9 cellular contexts compared by ENCODE assay signal in the genomic region with DNA sequence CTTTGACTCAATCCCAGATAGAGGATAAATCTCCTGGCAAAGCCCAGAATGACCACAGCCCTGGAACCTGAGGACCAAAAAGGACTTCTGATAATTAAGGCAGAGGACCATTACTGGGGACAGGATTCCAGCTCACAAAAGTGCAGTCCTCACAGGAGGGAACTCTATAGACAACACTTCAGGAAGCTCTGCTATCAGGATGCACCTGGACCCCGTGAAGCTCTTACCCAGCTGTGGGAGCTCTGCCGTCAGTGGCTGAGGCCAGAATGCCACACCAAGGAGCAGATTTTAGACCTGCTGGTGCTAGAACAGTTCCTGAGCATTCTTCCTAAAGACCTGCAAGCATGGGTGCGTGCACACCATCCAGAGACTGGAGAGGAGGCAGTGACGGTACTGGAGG. TPM values are rescaled to one million over a fixed set of nuclear protein-coding genes. Genes with fewer than 3 reads are reported as not detected.
DNase-seq lines count a peak whose midpoint lies in the region; ATAC-seq and TF ChIP-seq lines count a peak whose summit lies in the region.
"Had no signal": no experiment of that assay in that cellular context is flagged by ENCODE, and none has a peak within 500 bp of the region (broad histone marks: within the 10 kb centered on the region; RNA-seq: fewer than 3 reads in every experiment).

No MANE protein-coding gene starts in this region.

- no peaks in the 10 kb centered on the region for H3K9me2 ChIP-seq in DOHH2 (replicated peaks; ENCODE audit: control insufficient read depth, low read length)

- H3K27ac Mint-ChIP-seq in IgD-negative memory B cell (peak overlapping the region; percentile 93 to 98 (median 98)), brain (peak overlapping the region; percentile 85 to 99 (median 97)), neural progenitor cell (no peak overlapping the region)

- in situ Hi-C loops in brain microvascular endothelial cell (cut with HindIII; ENCODE audit: low pct_ligation_motif_present, low sequenced_read_pairs) = no loop called here

- H3K27ac ChIP-seq in DOHH2 (ENCODE audit: low read depth, low read length) (peak overlapping the region; percentile 16), neural progenitor cell (no peak overlapping the region), brain microvascular endothelial cell (no peak overlapping the region)

- H3K27me3 Mint-ChIP-seq in IgD-negative memory B cell (no peaks in the 10 kb centered on the region), brain (no peaks in the 10 kb centered on the region), neural progenitor cell (ENCODE audit: insufficient read depth, low read depth) (no peaks in the 10 kb centered on the region)

- H3K36me3 Mint-ChIP-seq in IgD-negative memory B cell (peaks cover 9% of the 10 kb centered on the region), brain (peaks cover 23% of the 10 kb centered on the region), neural progenitor cell (peaks cover 13% of the 10 kb centered on the region)

- TF ChIP-seq CTCF in DOHH2 (IDR thresholded peaks at IDR 0.05; ENCODE audit: low read depth, low read length, poor library complexity, severe bottlenecking) = no peak
- TF ChIP-seq CTCF in brain (conservative IDR thresholded peaks at IDR 0.05) = no peak
- TF ChIP-seq CTCF in neural progenitor cell (IDR thresholded peaks at IDR 0.05) = no peak
- no peak for TF ChIP-seq CTCF in brain microvascular endothelial cell (IDR thresholded peaks at IDR 0.05; ENCODE audit: low read depth, low read length, missing control alignments)

- peak overlapping the region; percentile 94 to 98 (median 96) for H3K4me3 Mint-ChIP-seq in IgD-negative memory B cell
- peak overlapping the region; percentile 90 to 99 (median 97) for H3K4me3 Mint-ChIP-seq in brain
- peak overlapping the region; percentile 97 for H3K4me3 Mint-ChIP-seq in neural progenitor cell

- H3K36me3 ChIP-seq in DOHH2 (ENCODE audit: control insufficient read depth, low read length) (peaks cover 74% of the 10 kb centered on the region), neural progenitor cell (peaks cover 17% of the 10 kb centered on the region), brain microvascular endothelial cell (replicated peaks) (peaks cover 18% of the 10 kb centered on the region)

- H3K4me1 ChIP-seq in DOHH2 (ENCODE audit: control insufficient read depth, low read length) (peaks cover 30% of the 10 kb centered on the region), neural progenitor cell (peaks cover 14% of the 10 kb centered on the region)

- H3K4me1 Mint-ChIP-seq in IgD-negative memory B cell = peaks cover 29 to 38% (median 35%) of the 10 kb centered on the region in 3 donors
- peaks cover 62% of the 10 kb centered on the region for H3K4me1 Mint-ChIP-seq in brain
- H3K4me1 Mint-ChIP-seq in neural progenitor cell = peaks cover 20% of the 10 kb centered on the region

- H3K79me2 ChIP-seq in DOHH2 (ENCODE audit: control insufficient read depth, low read length) (peaks cover 73% of the 10 kb centered on the region), neural progenitor cell (ENCODE audit: low read depth) (peaks cover 73% of the 10 kb centered on the region)

- H3K4me2 ChIP-seq in DOHH2 (ENCODE audit: low read length) (peak overlapping the region; percentile 83), neural progenitor cell (peak overlapping the region; percentile 89)

- DNase-seq in neural progenitor cell (ENCODE audit: low spot score) = no peak
- DNase-seq in brain microvascular endothelial cell = no peak
- no peak for DNase-seq in stimulated activated CD8-positive, alpha-beta memory T cell treated with anti-CD3 and anti-CD28 coated beads, Interleukin-4, amount 100 ng/mL, for 48 hours
- no peak for DNase-seq in Right ventricle myocardium superior
- no peak for DNase-seq in islet precursor cell
- DNase-seq: NCI-H1436 had no signal

- intact Hi-C loops in Right ventricle myocardium superior (cut with DNase I) = no loop called here

- no peak overlapping the region for H2AFZ ChIP-seq in neural progenitor cell (replicated peaks)

- H3K27me3 ChIP-seq in DOHH2 (ENCODE audit: control insufficient read depth, low read length) (no peaks in the 10 kb centered on the region), neural progenitor cell (no peaks in the 10 kb centered on the region), brain microvascular endothelial cell (replicated peaks) (no peaks in the 10 kb centered on the region)

- no peak for ATAC-seq in Right ventricle myocardium superior (ENCODE audit: poor library complexity)

- H3K4me3 ChIP-seq in DOHH2 (ENCODE audit: low read length) (peak overlapping the region; percentile 80), neural progenitor cell (peak overlapping the region; percentile 78), brain microvascular endothelial cell (ENCODE audit: low read depth, low read length) (no peak overlapping the region)

- H3K9me3 Mint-ChIP-seq in IgD-negative memory B cell (no peaks in the 10 kb centered on the region), brain (no peaks in the 10 kb centered on the region), neural progenitor cell (no peaks in the 10 kb centered on the region)

- H3K9me3 ChIP-seq in DOHH2 (ENCODE audit: control insufficient read depth, insufficient read depth, low read length) (no peaks in the 10 kb centered on the region), neural progenitor cell (ENCODE audit: low read depth) (no peaks in the 10 kb centered on the region)

- H4K20me1 ChIP-seq in DOHH2 (ENCODE audit: control insufficient read depth, insufficient read depth, low read depth, low read length) (no peaks in the 10 kb centered on the region), neural progenitor cell (ENCODE audit: low read depth) (peaks cover 41% of the 10 kb centered on the region)

- H3K9ac ChIP-seq in neural progenitor cell = peak overlapping the region; percentile 35

- H3F3A ChIP-seq in DOHH2 (ENCODE audit: control insufficient read depth, insufficient read depth) (peaks cover 5% of the 10 kb centered on the region; the same call in 1 of the 2 replicates), neural progenitor cell (ENCODE audit: low read depth) (peaks cover under 1% of the 10 kb centered on the region)

RNA-seq across cellular contexts. Expression of a gene that starts 1.0 kb away (rescaled TPM):
- polyA plus RNA-seq in IgD-negative memory B cell (14.3 TPM), brain (ENCODE audit: insufficient read depth, low read depth, low replicate concordance) (14.9 TPM)
- total RNA-seq in neural progenitor cell (ENCODE audit: low replicate concordance) (8.4 and 17.7 TPM in 2 replicates), Right ventricle myocardium superior (1.2 TPM)

RNA-seq across cellular contexts. Expression of a gene that starts 16.3 kb away (rescaled TPM):
- polyA plus RNA-seq in IgD-negative memory B cell (0.85 TPM), brain (ENCODE audit: insufficient read depth, low read depth, low replicate concordance) (15.2 TPM)
- total RNA-seq in neural progenitor cell (ENCODE audit: low replicate concordance) (42.7 and 43.1 TPM in 2 replicates), Right ventricle myocardium superior (12.0 TPM)

RNA-seq across cellular contexts. Expression of a gene that starts 45.0 kb away (rescaled TPM):
- polyA plus RNA-seq in IgD-negative memory B cell (3.5 TPM), brain (ENCODE audit: insufficient read depth, low read depth, low replicate concordance) (1.2 TPM)
- total RNA-seq in neural progenitor cell (ENCODE audit: low replicate concordance) (1.9 and 2.1 TPM in 2 replicates), Right ventricle myocardium superior (0.56 TPM)
